Comparison of ENCODE assay signal across 11 cellular contexts in genomic region chr18:21105936-21106335, GRCh38. TPM values are rescaled to one million over a fixed set of nuclear protein-coding genes. Genes with fewer than 3 reads are reported as not detected.
DNase-seq lines count a peak whose midpoint lies in the region; ATAC-seq and TF ChIP-seq lines count a peak whose summit lies in the region.
"Had no signal": no experiment of that assay in that cellular context is flagged by ENCODE, and none has a peak within 500 bp of the region (broad histone marks: within the 10 kb centered on the region; RNA-seq: fewer than 3 reads in every experiment).

No MANE protein-coding gene starts in this region.

- no peak for DNase-seq in activated T-cell treated with anti-CD3 and anti-CD28 coated beads, Interleukin-2, amount 50 U/mL, for 24 hours
- DNase-seq in activated T-cell treated with anti-CD3 and anti-CD28 coated beads, Interleukin-2, amount 50 U/mL, for 1 hour, result no peak
- DNase-seq in activated B cell treated with CpG ODN at 0.5 μM for 24 hours, result no peak
- DNase-seq in dermis blood vessel endothelial cell, result no peak
- no peak for DNase-seq in HCEC 1CT
- no peak for DNase-seq in smooth muscle cell (lab: John Stamatoyannopoulos, UW; ENCODE audit: unreplicated experiment)
- DNase-seq: activated effector memory CD4-positive, alpha-beta T cell treated with Interleukin-2 at 50 U/mL for 16 hours; NCI-H1105; sigmoid colon had no signal

- H3K27me3 Mint-ChIP-seq in activated T-cell treated with anti-CD3 and anti-CD28 coated beads, Interleukin-2, amount 50 U/mL, for 24 hours, result no peaks in the 10 kb centered on the region
- H3K27me3 Mint-ChIP-seq in activated B cell treated with CpG ODN at 0.5 μM for 24 hours, result no peaks in the 10 kb centered on the region

- H3K27ac Mint-ChIP-seq in activated T-cell treated with anti-CD3 and anti-CD28 coated beads, Interleukin-2, amount 50 U/mL, for 24 hours, result no peak overlapping the region
- peak overlapping the region; percentile 10 for H3K27ac Mint-ChIP-seq in activated B cell treated with CpG ODN at 0.5 μM for 24 hours

- peaks cover 21% of the 10 kb centered on the region for H3K36me3 Mint-ChIP-seq in activated T-cell treated with anti-CD3 and anti-CD28 coated beads, Interleukin-2, amount 50 U/mL, for 24 hours (ENCODE audit: low read depth)
- peaks cover 11% of the 10 kb centered on the region for H3K36me3 Mint-ChIP-seq in activated B cell treated with CpG ODN at 0.5 μM for 24 hours (ENCODE audit: low read depth)

- H3K27ac ChIP-seq in HEK293 (ENCODE audit: extremely low read depth, low read depth, low read length) (no peak overlapping the region), smooth muscle cell (ENCODE audit: low read depth) (no peak overlapping the region)
- H3K27ac ChIP-seq: sigmoid colon had no signal

- ATAC-seq in activated B cell treated with CpG ODN at 0.5 μM for 24 hours (ENCODE audit: low read depth), result peak; percentile 53

- no peak overlapping the region for H2AFZ ChIP-seq in smooth muscle cell (ENCODE audit: low read depth)

- H3K4me2 ChIP-seq in skeletal muscle satellite cell (ENCODE audit: low read length) (peak overlapping the region; percentile 16), smooth muscle cell (no peak overlapping the region)

- POLR2A ChIA-PET in HEK293 (lab: Yijun Ruan, JAX) (no interaction called here), activated B cell treated with CpG ODN at 0.5 μM for 24 hours (lab: Charles Lee) (no interaction called here)

- H3K4me1 Mint-ChIP-seq in activated T-cell treated with anti-CD3 and anti-CD28 coated beads, Interleukin-2, amount 50 U/mL, for 24 hours (ENCODE audit: low read depth), result peaks cover 26% of the 10 kb centered on the region
- peaks cover 39% of the 10 kb centered on the region for H3K4me1 Mint-ChIP-seq in activated B cell treated with CpG ODN at 0.5 μM for 24 hours

- no peak overlapping the region for H3K9ac ChIP-seq in skeletal muscle satellite cell (ENCODE audit: low read depth, low read length)
- H3K9ac ChIP-seq in smooth muscle cell (ENCODE audit: low read depth), result no peak overlapping the region

- H3K9me3 ChIP-seq in HEK293 (ENCODE audit: control insufficient read depth, insufficient read depth, low read depth, low read length) (no peaks in the 10 kb centered on the region), skeletal muscle satellite cell (replicated peaks; ENCODE audit: low read length) (no peaks in the 10 kb centered on the region), smooth muscle cell (replicated peaks; ENCODE audit: low read depth) (no peaks in the 10 kb centered on the region)
- H3K9me3 ChIP-seq: sigmoid colon had no signal

- intact Hi-C loops in activated B cell treated with CpG ODN at 0.5 μM for 24 hours (cut with micrococcal nuclease), result loop anchor here (2.0 to 5.0 kb wide), 2 partner anchors 13 to 54 kb away; no protein-coding TSS in a partner anchor

- no peaks in the 10 kb centered on the region for H3K9me3 Mint-ChIP-seq in activated T-cell treated with anti-CD3 and anti-CD28 coated beads, Interleukin-2, amount 50 U/mL, for 24 hours
- H3K9me3 Mint-ChIP-seq in activated B cell treated with CpG ODN at 0.5 μM for 24 hours, result no peaks in the 10 kb centered on the region

- no peak overlapping the region for H3K4me3 ChIP-seq in HEK293 (ENCODE audit: low read depth, low read length)
- H3K4me3 ChIP-seq in skeletal muscle satellite cell (ENCODE audit: low read length), result no peak overlapping the region
- no peak overlapping the region for H3K4me3 ChIP-seq in smooth muscle cell
- H3K4me3 ChIP-seq: sigmoid colon had no signal

- TF ChIP-seq CTCF in HEK293 (tag by site-specific recombination; IDR thresholded peaks at IDR 0.05), result no peak
- TF ChIP-seq CTCF in activated B cell treated with CpG ODN at 0.5 μM for 24 hours (IDR thresholded peaks at IDR 0.05), result no peak
- TF ChIP-seq CTCF in smooth muscle cell (IDR thresholded peaks at IDR 0.05; ENCODE audit: borderline replicate concordance, insufficient read depth, poor library complexity, severe bottlenecking), result no peak

- H3K4me1 ChIP-seq in HEK293 (ENCODE audit: control insufficient read depth, insufficient read depth, low read length) (peaks cover 17% of the 10 kb centered on the region), skeletal muscle satellite cell (ENCODE audit: control insufficient read depth, insufficient read depth, low read length) (peaks cover 17% of the 10 kb centered on the region), smooth muscle cell (ENCODE audit: low read depth) (peaks cover 14% of the 10 kb centered on the region)

- H3K27me3 ChIP-seq in skeletal muscle satellite cell (ENCODE audit: control insufficient read depth, insufficient read depth, low read length) (no peaks in the 10 kb centered on the region), smooth muscle cell (ENCODE audit: low read depth) (no peaks in the 10 kb centered on the region)
- H3K27me3 ChIP-seq: sigmoid colon had no signal

- CTCF ChIA-PET in HEK293 (lab: Yijun Ruan, JAX), result interaction anchor here (0.5 kb wide), 1 partner anchor 89 kb away, joined by 3 read pairs; no protein-coding TSS in a partner anchor
- CTCF ChIA-PET in activated B cell treated with CpG ODN at 0.5 μM for 24 hours (lab: Charles Lee), result no interaction called here

- H3K4me3 Mint-ChIP-seq in activated T-cell treated with anti-CD3 and anti-CD28 coated beads, Interleukin-2, amount 50 U/mL, for 24 hours, result peak overlapping the region; percentile 26
- peak overlapping the region; percentile 29 for H3K4me3 Mint-ChIP-seq in activated B cell treated with CpG ODN at 0.5 μM for 24 hours

- WGBS in smooth muscle cell (ENCODE audit: low lambda C conversion rate), result 96% methylated on average over 3 of the region's 3 CpGs

- H3F3A ChIP-seq in smooth muscle cell (ENCODE audit: low read depth), result no peaks in the 10 kb centered on the region

- H3K36me3 ChIP-seq in HEK293 (ENCODE audit: control insufficient read depth in 2 of 2, insufficient read depth in 1 of 2, low read length in 2 of 2), result no peaks in the 10 kb centered on the region
- peaks cover 6% of the 10 kb centered on the region for H3K36me3 ChIP-seq in skeletal muscle satellite cell (ENCODE audit: insufficient read depth, low read length)
- H3K36me3 ChIP-seq in smooth muscle cell (ENCODE audit: low read depth), result no peaks in the 10 kb centered on the region
- H3K36me3 ChIP-seq: sigmoid colon had no signal

- H3K79me2 ChIP-seq in smooth muscle cell (ENCODE audit: low read depth), result peaks cover 100% of the 10 kb centered on the region

- H4K20me1 ChIP-seq in smooth muscle cell (ENCODE audit: low read depth), result peaks cover 98% of the 10 kb centered on the region

TF ChIP-seq in HEK293, 187 proteins besides CTCF, POLR2A, EP300 and RAD21:
- TF ChIP-seq ZNF621 (tag by site-specific recombination; IDR thresholded peaks at IDR 0.05) (no peak), SETDB1 (IDR thresholded peaks at IDR 0.05; ENCODE audit: insufficient read length, low read length) (no peak), GFI1B (tag by site-specific recombination; IDR thresholded peaks at IDR 0.05) (no peak), SCRT2 (tag by site-specific recombination; IDR thresholded peaks at IDR 0.05) (0 out of 2 replicates have a peak, but pooled peaks have one; percentile 12), ZNF785 (tag by site-specific recombination; IDR thresholded peaks at IDR 0.05) (no peak)
- TF ChIP-seq, protein P1, sequence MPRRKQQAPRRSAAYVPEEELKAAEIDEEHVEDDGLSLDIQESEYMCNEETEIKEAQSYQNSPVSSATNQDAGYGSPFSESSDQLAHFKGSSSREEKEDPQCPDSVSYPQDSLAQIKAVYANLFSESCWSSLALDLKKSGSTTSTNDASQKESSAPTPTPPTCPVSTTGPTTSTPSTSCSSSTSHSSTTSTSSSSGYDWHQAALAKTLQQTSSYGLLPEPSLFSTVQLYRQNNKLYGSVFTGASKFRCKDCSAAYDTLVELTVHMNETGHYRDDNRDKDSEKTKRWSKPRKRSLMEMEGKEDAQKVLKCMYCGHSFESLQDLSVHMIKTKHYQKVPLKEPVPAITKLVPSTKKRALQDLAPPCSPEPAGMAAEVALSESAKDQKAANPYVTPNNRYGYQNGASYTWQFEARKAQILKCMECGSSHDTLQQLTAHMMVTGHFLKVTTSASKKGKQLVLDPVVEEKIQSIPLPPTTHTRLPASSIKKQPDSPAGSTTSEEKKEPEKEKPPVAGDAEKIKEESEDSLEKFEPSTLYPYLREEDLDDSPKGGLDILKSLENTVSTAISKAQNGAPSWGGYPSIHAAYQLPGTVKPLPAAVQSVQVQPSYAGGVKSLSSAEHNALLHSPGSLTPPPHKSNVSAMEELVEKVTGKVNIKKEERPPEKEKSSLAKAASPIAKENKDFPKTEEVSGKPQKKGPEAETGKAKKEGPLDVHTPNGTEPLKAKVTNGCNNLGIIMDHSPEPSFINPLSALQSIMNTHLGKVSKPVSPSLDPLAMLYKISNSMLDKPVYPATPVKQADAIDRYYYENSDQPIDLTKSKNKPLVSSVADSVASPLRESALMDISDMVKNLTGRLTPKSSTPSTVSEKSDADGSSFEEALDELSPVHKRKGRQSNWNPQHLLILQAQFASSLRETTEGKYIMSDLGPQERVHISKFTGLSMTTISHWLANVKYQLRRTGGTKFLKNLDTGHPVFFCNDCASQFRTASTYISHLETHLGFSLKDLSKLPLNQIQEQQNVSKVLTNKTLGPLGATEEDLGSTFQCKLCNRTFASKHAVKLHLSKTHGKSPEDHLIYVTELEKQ (tag by site-specific recombination; IDR thresholded peaks at IDR 0.05; ENCODE audit: borderline replicate concordance), result no peak
TF ChIP-seq in HEK293: peak in this region for 1.

RNA-seq across cellular contexts. Expression of gene ROCK1, which starts 5.7 kb away (rescaled TPM):
- total RNA-seq in activated B cell treated with CpG ODN at 0.5 μM for 24 hours (58.9 and 68.2 TPM in 2 replicates), dermis blood vessel endothelial cell (41.9 and 53.0 TPM in 2 replicates), smooth muscle cell (38.7 and 47.4 TPM in 2 replicates)
- 26.1 and 27.5 TPM in 2 replicates for total RNA-seq in skeletal muscle satellite cell (2012; rRNA removed)
- 23.9 and 25.8 TPM in 2 replicates for polyA plus RNA-seq in smooth muscle cell
